Comparison of ENCODE assay signal across 11 cellular contexts in the genomic region with DNA sequence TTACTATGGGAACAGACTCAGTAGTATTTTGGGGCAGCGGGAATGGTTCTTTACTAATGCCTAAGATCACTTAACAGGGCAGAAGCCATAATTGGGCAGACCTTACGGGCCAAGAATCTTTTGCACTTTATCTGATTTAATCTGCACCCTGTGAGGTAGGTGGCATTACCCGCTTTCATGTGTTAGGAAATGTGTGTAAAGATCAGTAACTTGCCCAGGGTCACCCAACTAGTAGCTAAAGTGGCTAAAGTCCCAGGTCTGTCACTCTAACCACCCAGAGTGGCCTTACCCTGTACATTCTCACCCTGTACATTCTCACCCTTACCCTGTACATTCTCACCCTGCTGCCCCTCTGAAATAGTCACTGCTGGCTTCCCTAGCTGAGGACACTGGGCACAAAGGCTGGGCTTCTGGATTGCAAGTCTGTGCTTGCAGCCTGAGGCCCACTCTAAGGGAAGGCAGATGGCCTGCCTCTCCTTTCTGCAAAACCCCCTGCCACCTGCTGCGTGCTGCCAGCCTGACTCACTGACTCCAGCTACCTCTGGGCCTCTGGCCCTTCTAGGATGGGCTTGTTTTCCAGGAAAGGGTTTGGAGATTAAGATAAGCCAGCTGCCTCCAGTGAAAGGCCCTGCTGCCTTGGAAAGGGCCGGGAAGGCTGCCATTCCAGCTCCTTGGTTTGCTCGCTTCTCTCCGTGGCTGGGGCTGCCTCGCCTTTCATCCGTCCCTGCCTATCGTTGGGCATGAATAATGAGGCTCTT. TPM values are rescaled to one million over a fixed set of nuclear protein-coding genes. Genes with fewer than 3 reads are reported as not detected.
A peak's percentile ranks its signal among the peaks of the same experiment; 100 is the strongest.
DNase-seq lines count a peak whose midpoint lies in the region; TF ChIP-seq lines count a peak whose summit lies in the region.
"Had no signal": no experiment of that assay in that cellular context is flagged by ENCODE, and none has a peak within 500 bp of the region (broad histone marks: within the 10 kb centered on the region; RNA-seq: fewer than 3 reads in every experiment).

No MANE protein-coding gene starts in this region.

- H3K4me3 ChIP-seq in epithelial cell of esophagus (ENCODE audit: low read length) (no peak overlapping the region), neuronal stem cell (ENCODE audit: low read length in 2 of 2) (no peak overlapping the region)

- H3K4me1 ChIP-seq in neuronal stem cell (ENCODE audit: control insufficient read depth in 2 of 2, insufficient read depth in 1 of 2, low read depth in 1 of 2, low read length in 2 of 2): peaks cover 13 to 25% of the 10 kb centered on the region in 2 donors

- H3K4me1 Mint-ChIP-seq in activated T-helper 1 cell treated with anti-CD3 and anti-CD28 coated beads, Interleukin-12 subunit alpha, Interleukin-12 subunit beta, Interleukin-2, Interleukin-4 antibody, amounts not matched to agents 30 ng/mL and 10 ng/mL and 1 ng/mL, durations not matched to agents 14 hours and 24 hours and 36 hours (ENCODE audit: low read depth): no peaks in the 10 kb centered on the region
- H3K4me1 Mint-ChIP-seq in HFFc6 (ENCODE audit: low read depth): peaks cover 48% of the 10 kb centered on the region

- H3K18ac ChIP-seq in neuronal stem cell (ENCODE audit: low read length): peak overlapping the region; percentile 86

- peak overlapping the region; percentile 33 for H2AK5ac ChIP-seq in neuronal stem cell (ENCODE audit: low read depth, low read length)

- no peak for TF ChIP-seq CTCF in epithelial cell of esophagus (IDR thresholded peaks at IDR 0.05; ENCODE audit: insufficient read depth, low read depth, low read length, missing control alignments)
- TF ChIP-seq CTCF in HFFc6 (IDR thresholded peaks at IDR 0.05): no peak

- DNase-seq in ELF-1 (ENCODE audit: low read depth, low spot score): peak; percentile 67
- peak; percentile 97 for DNase-seq in NCI-H524 treated with DMSO at 0.1 percent for 48 hours (lab: John Stamatoyannopoulos, UW)
- peak; percentile 65 for DNase-seq in epithelial cell of esophagus (ENCODE audit: low read depth)
- DNase-seq in neuronal stem cell (ENCODE audit: low spot score): no peak
- no peak for DNase-seq in RPMI8226
- DNase-seq in NAMALWA (ENCODE audit: low spot score): no peak
- DNase-seq in activated T-helper 1 cell treated with anti-CD3 and anti-CD28 coated beads, Interleukin-12 subunit alpha, Interleukin-12 subunit beta, Interleukin-2, Interleukin-4 antibody, amounts not matched to agents 30 ng/mL and 10 ng/mL and 1 ng/mL, durations not matched to agents 14 hours and 24 hours and 36 hours (ENCODE audit: low spot score): no peak
- DNase-seq in HFFc6: no peak
- DNase-seq: activated CD4-positive, alpha-beta T cell treated with anti-CD3 and anti-CD28 coated beads, Interleukin-2, amount 50 U/mL, for 1 hour; brain microvascular endothelial cell; stimulated activated naive CD4-positive, alpha-beta T cell had no signal

- H3K27me3 ChIP-seq in neuronal stem cell (ENCODE audit: control insufficient read depth in 3 of 3, insufficient read depth in 3 of 3, low read depth in 1 of 3, low read length in 3 of 3): no peaks in the 10 kb centered on the region
- H3K27me3 ChIP-seq: brain microvascular endothelial cell had no signal

- no peaks in the 10 kb centered on the region for H3K9me3 ChIP-seq in neuronal stem cell (replicated peaks in 1 of 2; ENCODE audit: control insufficient read depth in 2 of 2, insufficient read depth in 1 of 2, low read depth in 1 of 2, low read length in 2 of 2)

- H3K4ac ChIP-seq in neuronal stem cell (ENCODE audit: low read length): no peak overlapping the region

- H3K27ac ChIP-seq in neuronal stem cell (replicated peaks; ENCODE audit: low read length): peak overlapping the region; percentile 38
- H3K27ac ChIP-seq: brain microvascular endothelial cell had no signal

- intact Hi-C loops in activated T-helper 1 cell treated with anti-CD3 and anti-CD28 coated beads, Interleukin-12 subunit alpha, Interleukin-12 subunit beta, Interleukin-2, Interleukin-4 antibody, amounts not matched to agents 30 ng/mL and 10 ng/mL and 1 ng/mL, durations not matched to agents 14 hours and 24 hours and 36 hours (cut with micrococcal nuclease): no loop called here

- H3K9ac ChIP-seq in neuronal stem cell (ENCODE audit: low read depth, low read length, poor library complexity): no peak overlapping the region

- no peak overlapping the region for H3K4me3 Mint-ChIP-seq in activated T-helper 1 cell treated with anti-CD3 and anti-CD28 coated beads, Interleukin-12 subunit alpha, Interleukin-12 subunit beta, Interleukin-2, Interleukin-4 antibody, amounts not matched to agents 30 ng/mL and 10 ng/mL and 1 ng/mL, durations not matched to agents 14 hours and 24 hours and 36 hours
- no peak overlapping the region for H3K4me3 Mint-ChIP-seq in HFFc6

- H3K36me3 Mint-ChIP-seq in activated T-helper 1 cell treated with anti-CD3 and anti-CD28 coated beads, Interleukin-12 subunit alpha, Interleukin-12 subunit beta, Interleukin-2, Interleukin-4 antibody, amounts not matched to agents 30 ng/mL and 10 ng/mL and 1 ng/mL, durations not matched to agents 14 hours and 24 hours and 36 hours (ENCODE audit: low read depth): no peaks in the 10 kb centered on the region
- no peaks in the 10 kb centered on the region for H3K36me3 Mint-ChIP-seq in HFFc6 (ENCODE audit: low read depth)

- no peak overlapping the region for H3K14ac ChIP-seq in neuronal stem cell (ENCODE audit: low read length)

- H4K91ac ChIP-seq in neuronal stem cell (ENCODE audit: low read depth, low read length, poor library complexity): peak overlapping the region; percentile 76

- H3K23ac ChIP-seq in neuronal stem cell (ENCODE audit: low read depth, low read length, poor library complexity): no peak overlapping the region

- no peak overlapping the region for H3K27ac Mint-ChIP-seq in activated T-helper 1 cell treated with anti-CD3 and anti-CD28 coated beads, Interleukin-12 subunit alpha, Interleukin-12 subunit beta, Interleukin-2, Interleukin-4 antibody, amounts not matched to agents 30 ng/mL and 10 ng/mL and 1 ng/mL, durations not matched to agents 14 hours and 24 hours and 36 hours
- H3K27ac Mint-ChIP-seq in HFFc6: no peak overlapping the region

- no peaks in the 10 kb centered on the region for H3K79me1 ChIP-seq in neuronal stem cell (ENCODE audit: low read depth, low read length)

- H3K9me3 Mint-ChIP-seq in activated T-helper 1 cell treated with anti-CD3 and anti-CD28 coated beads, Interleukin-12 subunit alpha, Interleukin-12 subunit beta, Interleukin-2, Interleukin-4 antibody, amounts not matched to agents 30 ng/mL and 10 ng/mL and 1 ng/mL, durations not matched to agents 14 hours and 24 hours and 36 hours: peaks cover 5% of the 10 kb centered on the region
- H3K9me3 Mint-ChIP-seq in HFFc6: no peaks in the 10 kb centered on the region

- no peaks in the 10 kb centered on the region for H3K36me3 ChIP-seq in neuronal stem cell (replicated peaks in 1 of 2; ENCODE audit: control insufficient read depth in 2 of 2, insufficient read depth in 2 of 2, low read length in 2 of 2)
- H3K36me3 ChIP-seq: brain microvascular endothelial cell had no signal

- H3K27me3 Mint-ChIP-seq in activated T-helper 1 cell treated with anti-CD3 and anti-CD28 coated beads, Interleukin-12 subunit alpha, Interleukin-12 subunit beta, Interleukin-2, Interleukin-4 antibody, amounts not matched to agents 30 ng/mL and 10 ng/mL and 1 ng/mL, durations not matched to agents 14 hours and 24 hours and 36 hours (ENCODE audit: insufficient read depth): peaks cover 9% of the 10 kb centered on the region
- no peaks in the 10 kb centered on the region for H3K27me3 Mint-ChIP-seq in HFFc6 (ENCODE audit: insufficient read depth)

- no peak overlapping the region for H3K4me2 ChIP-seq in neuronal stem cell (ENCODE audit: insufficient read depth, low read length, poor library complexity, severe bottlenecking)

- H2AFZ ChIP-seq in neuronal stem cell (ENCODE audit: low read length): peak overlapping the region; percentile 65

- peak overlapping the region; percentile 59 for H2BK15ac ChIP-seq in neuronal stem cell (ENCODE audit: low read length)

- peak overlapping the region; percentile 60 for H2BK12ac ChIP-seq in neuronal stem cell (ENCODE audit: low read length)

- no peak overlapping the region for H2BK120ac ChIP-seq in neuronal stem cell (ENCODE audit: low read depth, low read length)

- no CpG with 5 or more reads among the region's 10 CpGs for WGBS in neuronal stem cell (ENCODE audit: extremely low coverage in 2 of 2, insufficient read length in 2 of 2, insufficient replicate concordance in 1 of 2), 2 donors

- no peak overlapping the region for H4K8ac ChIP-seq in neuronal stem cell (ENCODE audit: low read depth, low read length)

- no peak overlapping the region for H2BK5ac ChIP-seq in neuronal stem cell (ENCODE audit: low read length)

RNA-seq across cellular contexts. Expression of a gene that starts 37.5 kb away (rescaled TPM):
- 0.64 TPM for polyA plus RNA-seq in neuronal stem cell (2013, experiment 1 of 2)
- 0.76 TPM for polyA plus RNA-seq in neuronal stem cell (2013, experiment 2 of 2)
- total RNA-seq in activated T-helper 1 cell treated with anti-CD3 and anti-CD28 coated beads, Interleukin-12 subunit alpha, Interleukin-12 subunit beta, Interleukin-2, Interleukin-4 antibody, amounts not matched to agents 30 ng/mL and 10 ng/mL and 1 ng/mL, durations not matched to agents 14 hours and 24 hours and 36 hours: not detected in 2 replicates
- under 1 TPM in 1 of 6 experiments, not detected in 5; 0.12 TPM for total RNA-seq in HFFc6 (2021; fragmentation: NEBNext Ultra II Directional; extraction: Animal tissue kit (Norgen Biotek cat#: 25700))

Comparison
In these comparisons a context has a peak if more than half of its experiments do, and no peak if none do; other contexts are left out.
1. DNase-seq: peak in ELF-1 (single experiment), NCI-H524 treated with DMSO at 0.1 percent for 48 hours (single experiment) and epithelial cell of esophagus (single experiment); none in neuronal stem cell (single experiment), RPMI8226 (single experiment), NAMALWA (single experiment), activated T-helper 1 cell treated with anti-CD3 and anti-CD28 coated beads, Interleukin-12 subunit alpha, Interleukin-12 subunit beta, Interleukin-2, Interleukin-4 antibody, amounts not matched to agents 30 ng/mL and 10 ng/mL and 1 ng/mL, durations not matched to agents 14 hours and 24 hours and 36 hours (single experiment) and HFFc6 (single experiment).